In genomic region chr6:100311707-100312266, GRCh38 we compare ENCODE assay signal across 21 cellular contexts.
DNase-seq lines count a peak whose midpoint lies in the region; ATAC-seq and TF ChIP-seq lines count a peak whose summit lies in the region.
"Had no signal": no experiment of that assay in that cellular context is flagged by ENCODE, and none has a peak within 500 bp of the region (broad histone marks: within the 10 kb centered on the region; RNA-seq: fewer than 3 reads in every experiment).

No MANE protein-coding gene starts in this region.

- no peak overlapping the region for H2BK5ac ChIP-seq in H9 (ENCODE audit: insufficient read length, low read length)

- no peak overlapping the region for H3K56ac ChIP-seq in H9 (ENCODE audit: insufficient read length, low read depth, low read length)

- no peak overlapping the region for H3T11ph ChIP-seq in H9 (ENCODE audit: low read length)

- H3K27me3 ChIP-seq in AG04450 (ENCODE audit: control insufficient read depth, insufficient read depth, low read length) (no peaks in the 10 kb centered on the region), H9 (ENCODE audit: insufficient read depth, low read length) (no peaks in the 10 kb centered on the region)

- no peak overlapping the region for H3K23ac ChIP-seq in H9 (ENCODE audit: insufficient read length, low read depth, low read length)

- H3K18ac ChIP-seq in H9 (ENCODE audit: insufficient read length, low read depth, low read length): no peak overlapping the region

- peaks cover 5% of the 10 kb centered on the region for H3K4me1 Mint-ChIP-seq in endothelial cell (ENCODE audit: unreplicated experiment)
- H3K4me1 Mint-ChIP-seq in H9: peaks cover 6 to 9% of the 10 kb centered on the region in 2 experiments
- H3K4me1 Mint-ChIP-seq: B cell, CD14-positive monocyte had no signal

- POLR2A ChIA-PET in AG04450 (lab: Yijun Ruan, JAX): interaction anchor here (0.7 kb wide), 1 partner anchor 135 kb away, joined by 3 read pairs; no protein-coding TSS in a partner anchor

- peaks cover 2% of the 10 kb centered on the region; the same call in 1 of the 2 replicates for H3K4me1 ChIP-seq in H9 (ENCODE audit: insufficient read depth, low read length)

- DNase-seq in AG04450 (ENCODE audit: low read depth, low spot score) (peak; percentile 6), HCEC 1CT (peak; percentile 60), choroid plexus epithelial cell (ENCODE audit: low read depth) (peak; percentile 45), kidney tubule cell (ENCODE audit: low spot score) (peak; percentile 11), endothelial cell (ENCODE audit: low spot score) (no peak), H9 (no peak), NCI-H1105 treated with DMSO at 0.1 percent for 48 hours (lab: John Stamatoyannopoulos, UW) (no peak)
- DNase-seq: DMS53, Karpas-422, NCI-H1417, NCI-H1694 treated with DMSO at 0.1 percent for 48 hours, NCI-H2081 treated with DMSO at 0.1 percent for 48 hours, NCI-H2171 treated with DMSO at 0.1 percent for 48 hours, NCI-H446, NCI-H526 treated with DMSO at 0.1 percent for 48 hours, OCI-M1, Right ventricle myocardium superior had no signal

- H3K27ac Mint-ChIP-seq in endothelial cell (ENCODE audit: unreplicated experiment) (no peak overlapping the region), H9 (no peak overlapping the region)
- H3K27ac Mint-ChIP-seq: B cell, CD14-positive monocyte had no signal

- TF ChIP-seq CTCF in AG04450 (IDR thresholded peaks at IDR 0.05; ENCODE audit: low read depth, low read length): no peak
- TF ChIP-seq CTCF in choroid plexus epithelial cell (conservative IDR thresholded peaks at IDR 0.05; ENCODE audit: low read depth, low read length): no peak
- no peak for TF ChIP-seq CTCF in endothelial cell (IDR thresholded peaks at IDR 0.05; ENCODE audit: unreplicated experiment)
- no peak for TF ChIP-seq CTCF in H9 (conservative IDR thresholded peaks at IDR 0.05)

- H2BK12ac ChIP-seq in H9 (ENCODE audit: insufficient read length, low read depth, low read length): no peak overlapping the region

- H3K9ac ChIP-seq in H9 (ENCODE audit: extremely low read depth, insufficient read length, low read length): no peak overlapping the region

- H2AK5ac ChIP-seq in H9 (ENCODE audit: insufficient read length, low read length): no peak overlapping the region

- H3K9me3 Mint-ChIP-seq in endothelial cell (ENCODE audit: unreplicated experiment) (no peaks in the 10 kb centered on the region), H9 (no peaks in the 10 kb centered on the region; a peak in 1 of 5 replicates)

- no peak overlapping the region for H2AFZ ChIP-seq in H9 (ENCODE audit: low read length)

- H3K4me3 Mint-ChIP-seq in endothelial cell (ENCODE audit: unreplicated experiment) (no peak overlapping the region), H9 (no peak overlapping the region)
- H3K4me3 Mint-ChIP-seq: B cell, CD14-positive monocyte had no signal

- H3K14ac ChIP-seq in H9 (ENCODE audit: insufficient read depth, low read length): no peak overlapping the region

- no peak for ATAC-seq in HG03280 (IDR thresholded peaks at IDR 0.05; ENCODE audit: unreplicated experiment)
- ATAC-seq: GM12878 had no signal

- no peak overlapping the region for H3K4me2 ChIP-seq in H9 (ENCODE audit: insufficient read depth, insufficient read length, low read length)

- H3K27ac ChIP-seq in AG04450 (ENCODE audit: low read depth, low read length): no peak overlapping the region
- H3K27ac ChIP-seq in H9 (ENCODE audit: insufficient read length, low read depth, low read length): no peak overlapping the region

- CTCF ChIA-PET in AG04450 (lab: Charles Lee): interaction anchor here (1.2 kb wide), 1 partner anchor 20 kb away, joined by 4 read pairs; no protein-coding TSS in a partner anchor

- no peaks in the 10 kb centered on the region for H4K20me1 ChIP-seq in H9 (ENCODE audit: control insufficient read depth, insufficient read depth, insufficient read length)

- no peak overlapping the region for H2BK15ac ChIP-seq in H9 (ENCODE audit: low read depth, low read length)

- H4K5ac ChIP-seq in H9 (ENCODE audit: insufficient read length, low read depth, low read length): no peak overlapping the region

- H2BK20ac ChIP-seq in H9 (ENCODE audit: low read depth, low read length, poor library complexity, severe bottlenecking): no peak overlapping the region

- H3K36me3 Mint-ChIP-seq in endothelial cell (ENCODE audit: low read depth, unreplicated experiment) (no peaks in the 10 kb centered on the region), H9 (ENCODE audit: insufficient read depth in 1 of 3, low read depth in 3 of 3) (no peaks in the 10 kb centered on the region)
- H3K36me3 Mint-ChIP-seq: CD14-positive monocyte had no signal

- H3K9me3 ChIP-seq in AG04450 (ENCODE audit: control insufficient read depth, insufficient read depth, low read length) (no peaks in the 10 kb centered on the region), H9 (ENCODE audit: control insufficient read depth, low read depth, low read length) (no peaks in the 10 kb centered on the region)

- H3K4me3 ChIP-seq in AG04450 (ENCODE audit: low read depth, low read length): no peak overlapping the region
- H3K4me3 ChIP-seq in choroid plexus epithelial cell (ENCODE audit: low read depth, low read length): no peak overlapping the region
- H3K4me3 ChIP-seq: GM12878 had no signal

- no CpG with 5 or more reads among the region's 5 CpGs for WGBS in H9 (ENCODE audit: extremely low coverage, insufficient read length, low lambda C conversion rate)

- H2BK120ac ChIP-seq in H9 (ENCODE audit: low read depth, low read length, poor library complexity, severe bottlenecking): no peak overlapping the region

- H3K79me1 ChIP-seq in H9 (ENCODE audit: insufficient read depth, low read depth, low read length, poor library complexity, severe bottlenecking): no peaks in the 10 kb centered on the region

- no peak overlapping the region for H4K8ac ChIP-seq in H9 (replicated peaks; ENCODE audit: insufficient read length, low read depth, low read length)

- no peaks in the 10 kb centered on the region for H3K79me2 ChIP-seq in H9 (ENCODE audit: insufficient read depth, low read length)

- H3K4ac ChIP-seq in H9 (ENCODE audit: low read depth, low read length): no peak overlapping the region

- H3K27me3 Mint-ChIP-seq in endothelial cell (ENCODE audit: unreplicated experiment): no peaks in the 10 kb centered on the region
- no peaks in the 10 kb centered on the region for H3K27me3 Mint-ChIP-seq in H9 (ENCODE audit: low read depth)

- no peak overlapping the region for H4K91ac ChIP-seq in H9 (ENCODE audit: insufficient read length, low read depth, low read length)

- no peaks in the 10 kb centered on the region for H3K23me2 ChIP-seq in H9 (ENCODE audit: insufficient read length, low read depth, low read length, poor library complexity, severe bottlenecking)

Comparison
In these comparisons a context has a peak if more than half of its experiments do, and no peak if none do; other contexts are left out.
1. DNase-seq: peak in AG04450 (single experiment), HCEC 1CT (single experiment), choroid plexus epithelial cell (single experiment) and kidney tubule cell (single experiment); none in endothelial cell (single experiment), H9 (single experiment) and NCI-H1105 treated with DMSO at 0.1 percent for 48 hours (single experiment).